In genomic region chr1:38061883-38062328, GRCh38 we compare ENCODE assay signal across 15 cellular contexts. TPM values are rescaled to one million over a fixed set of nuclear protein-coding genes. Genes with fewer than 3 reads are reported as not detected.
DNase-seq lines count a peak whose midpoint lies in the region; ATAC-seq and TF ChIP-seq lines count a peak whose summit lies in the region.
"Had no signal": no experiment of that assay in that cellular context is flagged by ENCODE, and none has a peak within 500 bp of the region (broad histone marks: within the 10 kb centered on the region; RNA-seq: fewer than 3 reads in every experiment).

No MANE protein-coding gene starts in this region.

- no peak overlapping the region for H4K91ac ChIP-seq in mesenchymal stem cell (ENCODE audit: low read length)

- no peaks in the 10 kb centered on the region for H4K20me1 ChIP-seq in mammary epithelial cell (ENCODE audit: insufficient read depth, low read length)

- TF ChIP-seq CTCF in mammary epithelial cell (conservative IDR thresholded peaks at IDR 0.05 in 1 of 2, IDR thresholded peaks at IDR 0.05 in 1 of 2; ENCODE audit: extremely low read depth in 1 of 2, insufficient read depth in 1 of 2, low read depth in 1 of 2, low read length in 2 of 2) (no peak), prostate gland (IDR thresholded peaks at IDR 0.05) (no peak)

- H2AK5ac ChIP-seq in mesenchymal stem cell (ENCODE audit: low read length, severe bottlenecking) = no peak overlapping the region

- H3K9me3 Mint-ChIP-seq in CD4-positive, alpha-beta memory T cell = no peaks in the 10 kb centered on the region
- H3K9me3 Mint-ChIP-seq: activated CD4-positive, alpha-beta T cell treated with anti-CD3 and anti-CD28 coated beads, Interleukin-2, amount 10 ng/mL, durations not matched to agents 24 days and 14 days had no signal

- peak; percentile 39 for ATAC-seq in GM21367 (IDR thresholded peaks at IDR 0.05; ENCODE audit: unreplicated experiment)
- peak; percentile 48 for ATAC-seq in HG03097 (IDR thresholded peaks at IDR 0.05; ENCODE audit: low FRiP score, unreplicated experiment)
- ATAC-seq: foreskin keratinocyte had no signal

- H3K36me3 ChIP-seq in mesenchymal stem cell (ENCODE audit: control insufficient read depth in 1 of 2, insufficient read depth in 2 of 2, low read depth in 1 of 2, low read length in 2 of 2) = no peaks in the 10 kb centered on the region
- H3K36me3 ChIP-seq in mammary epithelial cell (ENCODE audit: insufficient read depth, low read length) = no peaks in the 10 kb centered on the region
- no peaks in the 10 kb centered on the region for H3K36me3 ChIP-seq in prostate gland
- H3K36me3 ChIP-seq in CD4-positive, alpha-beta memory T cell (ENCODE audit: insufficient read depth, low read length) = no peaks in the 10 kb centered on the region
- H3K36me3 ChIP-seq: neutrophil had no signal

- no peak for TF ChIP-seq POLR2A in prostate gland (IDR thresholded peaks at IDR 0.05)

- dilution Hi-C loops in mammary epithelial cell (cut with HindIII; ENCODE audit: low sequenced_read_pairs) = no loop called here

- POLR2A ChIA-PET in CD4-positive, alpha-beta memory T cell (lab: Charles Lee; ENCODE audit: partially characterized antibody) = no interaction called here

- WGBS in mesenchymal stem cell = 82% methylated on average over 7 of the region's 7 CpGs
- 84% methylated on average over 5 of the region's 7 CpGs for WGBS in mammary epithelial cell (ENCODE audit: low coverage, missing lambda C conversion rate)
- WGBS in prostate gland = 82% methylated on average over 7 of the region's 7 CpGs

- H3K9me3 ChIP-seq in mesenchymal stem cell (ENCODE audit: control insufficient read depth, low read length) (no peaks in the 10 kb centered on the region), mammary epithelial cell (replicated peaks; ENCODE audit: insufficient read depth, low read length) (no peaks in the 10 kb centered on the region), prostate gland (no peaks in the 10 kb centered on the region)
- H3K9me3 ChIP-seq in CD4-positive, alpha-beta memory T cell (ENCODE audit: control insufficient read depth in 1 of 2, low read length in 2 of 2) = no peaks in the 10 kb centered on the region
- H3K9me3 ChIP-seq: neutrophil had no signal

- no peaks in the 10 kb centered on the region for H3K36me3 Mint-ChIP-seq in CD4-positive, alpha-beta memory T cell
- H3K36me3 Mint-ChIP-seq: activated naive CD8-positive, alpha-beta T cell had no signal

- intact Hi-C loops in mammary epithelial cell (cut with micrococcal nuclease) (no loop called here), prostate gland (cut with DNase I) (no loop called here)
- intact Hi-C loops in CD4-positive, alpha-beta memory T cell (cut with micrococcal nuclease) = no loop called here

- H3K18ac ChIP-seq in mesenchymal stem cell (ENCODE audit: low read depth in 1 of 2, low read length in 2 of 2) = no peak overlapping the region

- no peak overlapping the region for H2BK5ac ChIP-seq in mesenchymal stem cell (ENCODE audit: low read depth, low read length, poor library complexity, severe bottlenecking)

- H3K14ac ChIP-seq in mesenchymal stem cell (ENCODE audit: low read length in 2 of 2) = no peak overlapping the region

- H3K79me2 ChIP-seq in mammary epithelial cell (ENCODE audit: insufficient read depth, low read length) = peaks cover 3% of the 10 kb centered on the region

- H4K8ac ChIP-seq in mesenchymal stem cell (ENCODE audit: low read length) = no peak overlapping the region

- CTCF ChIA-PET in mammary epithelial cell (lab: Charles Lee; ENCODE audit: low non-redundant PET) = interaction anchor here (0.6 kb wide), 1 partner anchor 9 kb away, joined by 3 read pairs; no protein-coding TSS in a partner anchor
- CTCF ChIA-PET in CD4-positive, alpha-beta memory T cell (lab: Charles Lee; ENCODE audit: partially characterized antibody) = no interaction called here

- H2BK15ac ChIP-seq in mesenchymal stem cell (ENCODE audit: low read depth, poor library complexity, severe bottlenecking) = peak overlapping the region; percentile 33

- no peaks in the 10 kb centered on the region for H3K79me1 ChIP-seq in mesenchymal stem cell (replicated peaks; ENCODE audit: low read length, poor library complexity, severe bottlenecking)

- H3K4me2 ChIP-seq in mesenchymal stem cell (ENCODE audit: low read length, poor library complexity, severe bottlenecking) (no peak overlapping the region), mammary epithelial cell (ENCODE audit: insufficient read depth, low read depth, low read length) (no peak overlapping the region)

- H3K9ac ChIP-seq in mesenchymal stem cell (ENCODE audit: low read length) = no peak overlapping the region
- H3K9ac ChIP-seq in mammary epithelial cell (ENCODE audit: insufficient read depth, low read length) = no peak overlapping the region

- no peak overlapping the region for H3K23ac ChIP-seq in mesenchymal stem cell (ENCODE audit: low read length in 2 of 2)

- H3K27ac ChIP-seq in mesenchymal stem cell (ENCODE audit: low read length, poor library complexity, severe bottlenecking) (no peak overlapping the region), mammary epithelial cell (ENCODE audit: insufficient read depth, low read depth, low read length) (no peak overlapping the region), prostate gland (no peak overlapping the region)
- H3K27ac ChIP-seq in CD4-positive, alpha-beta memory T cell (ENCODE audit: low read depth, low read length) = no peak overlapping the region
- H3K27ac ChIP-seq: foreskin keratinocyte, neutrophil had no signal

- DNase-seq in DMS79 treated with DMSO at 0.1 percent for 48 hours (lab: John Stamatoyannopoulos, UW) (peak; percentile 62), DMS79 (lab: John Stamatoyannopoulos, UW) (no peak), mesenchymal stem cell (no peak), mammary epithelial cell (no peak), prostate gland (ENCODE audit: low spot score) (no peak)
- no peak for DNase-seq in CD4-positive, alpha-beta memory T cell
- DNase-seq: activated CD4-positive, alpha-beta T cell treated with anti-CD3 and anti-CD28 coated beads, Interleukin-2, amount 10 ng/mL, durations not matched to agents 24 days and 14 days; cortex of kidney; foreskin keratinocyte; NCI-H510A had no signal

- H3K4ac ChIP-seq in mesenchymal stem cell (ENCODE audit: low read depth in 1 of 2, low read length in 2 of 2) = no peak overlapping the region

- H3K4me1 Mint-ChIP-seq in CD4-positive, alpha-beta memory T cell = no peaks in the 10 kb centered on the region
- H3K4me1 Mint-ChIP-seq: activated CD4-positive, alpha-beta T cell treated with anti-CD3 and anti-CD28 coated beads, Interleukin-2, amount 10 ng/mL, durations not matched to agents 24 days and 14 days had no signal

- no peak overlapping the region for H3K4me3 Mint-ChIP-seq in CD4-positive, alpha-beta memory T cell
- H3K4me3 Mint-ChIP-seq: activated CD4-positive, alpha-beta T cell treated with anti-CD3 and anti-CD28 coated beads, Interleukin-2, amount 10 ng/mL, durations not matched to agents 24 days and 14 days; activated naive CD8-positive, alpha-beta T cell had no signal

- no peaks in the 10 kb centered on the region for H3K27me3 Mint-ChIP-seq in CD4-positive, alpha-beta memory T cell

- no peak overlapping the region for H3K27ac Mint-ChIP-seq in CD4-positive, alpha-beta memory T cell
- H3K27ac Mint-ChIP-seq: activated CD4-positive, alpha-beta T cell treated with anti-CD3 and anti-CD28 coated beads, Interleukin-2, amount 10 ng/mL, durations not matched to agents 24 days and 14 days; activated naive CD8-positive, alpha-beta T cell had no signal

- H2BK120ac ChIP-seq in mesenchymal stem cell (ENCODE audit: low read depth, low read length) = no peak overlapping the region

- no peak overlapping the region for H2BK12ac ChIP-seq in mesenchymal stem cell (ENCODE audit: low read length in 2 of 2)

- H3K4me3 ChIP-seq in mesenchymal stem cell (ENCODE audit: insufficient read depth in 1 of 2, low read depth in 1 of 2, low read length in 2 of 2) (no peak overlapping the region), mammary epithelial cell (replicated peaks in 1 of 3; ENCODE audit: insufficient read depth in 1 of 3, low read depth in 2 of 3, low read length in 3 of 3) (no peak overlapping the region), prostate gland (no peak overlapping the region)
- no peak overlapping the region for H3K4me3 ChIP-seq in CD4-positive, alpha-beta memory T cell (ENCODE audit: low read length in 2 of 2)

- in situ Hi-C loops in mammary epithelial cell (cut with MboI; ENCODE audit: low sequenced_read_pairs in 2 of 2) = no loop called here

- H2AFZ ChIP-seq in mesenchymal stem cell (ENCODE audit: low read depth, low read length) (no peak overlapping the region), mammary epithelial cell (ENCODE audit: low read depth, low read length) (no peak overlapping the region)

- BruUV-seq in mammary epithelial cell (replicated peaks; lab: Mats Ljungman, UMichigan) = no TSS peak

- peaks cover 24 to 28% of the 10 kb centered on the region in 2 experiments for H3K27me3 ChIP-seq in mesenchymal stem cell (ENCODE audit: control insufficient read depth in 1 of 2, insufficient read depth in 1 of 2, low read length in 2 of 2)
- H3K27me3 ChIP-seq in mammary epithelial cell (ENCODE audit: insufficient read depth, low read length) = no peaks in the 10 kb centered on the region
- H3K27me3 ChIP-seq in prostate gland (replicated peaks; ENCODE audit: insufficient read depth) = no peaks in the 10 kb centered on the region
- H3K27me3 ChIP-seq in CD4-positive, alpha-beta memory T cell (ENCODE audit: insufficient read depth, low read length) = no peaks in the 10 kb centered on the region
- H3K27me3 ChIP-seq: foreskin keratinocyte had no signal

- H3K4me1 ChIP-seq in mesenchymal stem cell (ENCODE audit: control insufficient read depth, insufficient read depth, low read depth, low read length) (peaks cover 12% of the 10 kb centered on the region), mammary epithelial cell (ENCODE audit: insufficient read depth, low read length) (peaks cover 13% of the 10 kb centered on the region), prostate gland (replicated peaks) (no peaks in the 10 kb centered on the region)
- no peaks in the 10 kb centered on the region for H3K4me1 ChIP-seq in CD4-positive, alpha-beta memory T cell (ENCODE audit: insufficient read depth, low read length)

RNA-seq across cellular contexts. Expression of gene POU3F1, which starts 15.3 kb away (rescaled TPM):
- not detected for polyA plus RNA-seq in mesenchymal stem cell (2013, experiment 1 of 2)
- 0.01 TPM for polyA plus RNA-seq in mesenchymal stem cell (2013, experiment 2 of 2)
- total RNA-seq in mammary epithelial cell (under 1 TPM; 0.17 to 0.59 TPM), prostate gland (1 to 10 TPM in 1 of 2 donors, under 1 TPM in 1; 0.09 to 3.4 TPM)
- polyA plus RNA-seq in mammary epithelial cell = 0.05 TPM
- not detected for polyA minus RNA-seq in mammary epithelial cell
- under 1 TPM; 0.14 to 0.15 TPM for total RNA-seq in CD4-positive, alpha-beta memory T cell
- under 1 TPM in 1 of 2 donors, not detected in 1; 0.08 TPM for polyA plus RNA-seq in CD4-positive, alpha-beta memory T cell
- total RNA-seq: A172 had no signal

RNA-seq across cellular contexts. Expression of gene UTP11, which starts 49.4 kb away (rescaled TPM):
- polyA plus RNA-seq in mesenchymal stem cell (2013, experiment 1 of 2) = 60.0 TPM
- polyA plus RNA-seq in mesenchymal stem cell (2013, experiment 2 of 2) = 63.6 TPM
- total RNA-seq in mammary epithelial cell (10 to 100 TPM; 34.0 to 42.1 TPM), prostate gland (10 to 100 TPM; 26.9 to 36.5 TPM)
- polyA plus RNA-seq in mammary epithelial cell = 27.0 TPM
- 11.9 TPM for polyA minus RNA-seq in mammary epithelial cell
- total RNA-seq in CD4-positive, alpha-beta memory T cell = 10 to 100 TPM; 17.3 to 17.5 TPM
- 10 to 100 TPM; 21.0 to 21.9 TPM for polyA plus RNA-seq in CD4-positive, alpha-beta memory T cell

RNA-seq across cellular contexts. Expression of gene FHL3, which starts 56.6 kb away (rescaled TPM):
- 54.7 TPM for polyA plus RNA-seq in mesenchymal stem cell (2013, experiment 1 of 2)
- 53.0 TPM for polyA plus RNA-seq in mesenchymal stem cell (2013, experiment 2 of 2)
- 10 to 100 TPM; 21.5 to 29.0 TPM for total RNA-seq in mammary epithelial cell
- polyA plus RNA-seq in mammary epithelial cell = 15.6 TPM
- 77.3 TPM for polyA minus RNA-seq in mammary epithelial cell
- 10 to 100 TPM; 14.2 to 40.6 TPM for total RNA-seq in prostate gland
- total RNA-seq in CD4-positive, alpha-beta memory T cell = 1 to 10 TPM; 3.7 to 5.0 TPM
- 1 to 10 TPM; 3.4 to 3.7 TPM for polyA plus RNA-seq in CD4-positive, alpha-beta memory T cell
